1 cellular context compared by ENCODE assay signal in the genomic region with DNA sequence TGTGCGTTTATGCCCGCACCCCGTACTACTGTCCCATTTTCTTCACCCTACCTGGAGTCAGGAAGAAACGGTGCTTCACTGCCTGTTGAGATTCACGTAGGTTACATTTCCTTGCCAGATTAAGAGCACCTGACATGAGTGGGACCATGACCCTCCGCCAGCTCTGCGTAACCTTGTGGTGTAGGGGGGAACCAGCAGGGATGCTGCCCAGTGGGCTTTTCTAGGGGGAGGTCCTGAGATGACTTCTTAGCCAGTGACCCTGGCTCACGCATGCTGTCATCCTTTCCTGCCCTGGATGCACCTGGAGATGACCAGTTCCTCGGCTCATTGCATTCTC.
A peak's percentile ranks its signal among the peaks of the same experiment; 100 is the strongest.
TF ChIP-seq lines count a peak whose summit lies in the region.

No MANE protein-coding gene starts in this region.

TF ChIP-seq in K562, 482 proteins besides CTCF, POLR2A, EP300 and RAD21 (continued from another document):
- TF ChIP-seq GATAD2B (IDR thresholded peaks at IDR 0.05; ENCODE audit: borderline replicate concordance) (no peak), HLTF (IDR thresholded peaks at IDR 0.05) (no peak), SIX5 (IDR thresholded peaks at IDR 0.05; ENCODE audit: borderline replicate concordance in 1 of 2, insufficient read depth in 1 of 2, low read depth in 1 of 2, low read length in 2 of 2) (0 out of 4 replicates have a peak, but pooled peaks of 1 of the 2 experiments have one; percentile 3), DIDO1 (tag; IDR thresholded peaks at IDR 0.05; ENCODE audit: low read depth) (0 out of 2 replicates have a peak, but pooled peaks have one; percentile 25), SRSF1 (IDR thresholded peaks at IDR 0.05; ENCODE audit: low read depth, low read length) (no peak), PTTG1 (tag; IDR thresholded peaks at IDR 0.05; ENCODE audit: low read depth) (no peak), POLR2G (IDR thresholded peaks at IDR 0.05; ENCODE audit: low read depth, low read length) (no peak), MAZ (CRISPR knock-in tag; conservative IDR thresholded peaks at IDR 0.05 in 1 of 2, IDR thresholded peaks at IDR 0.05 in 1 of 2) (0 out of 4 replicates have a peak, but pooled peaks of 1 of the 2 experiments have one; percentile 11), ZNF3 (CRISPR knock-in tag; IDR thresholded peaks at IDR 0.05) (no peak), SMAD1 (IDR thresholded peaks at IDR 0.05; ENCODE audit: low read depth, low read length, partially characterized antibody) (peak; percentile 14)
- TF ChIP-seq, protein P1, sequence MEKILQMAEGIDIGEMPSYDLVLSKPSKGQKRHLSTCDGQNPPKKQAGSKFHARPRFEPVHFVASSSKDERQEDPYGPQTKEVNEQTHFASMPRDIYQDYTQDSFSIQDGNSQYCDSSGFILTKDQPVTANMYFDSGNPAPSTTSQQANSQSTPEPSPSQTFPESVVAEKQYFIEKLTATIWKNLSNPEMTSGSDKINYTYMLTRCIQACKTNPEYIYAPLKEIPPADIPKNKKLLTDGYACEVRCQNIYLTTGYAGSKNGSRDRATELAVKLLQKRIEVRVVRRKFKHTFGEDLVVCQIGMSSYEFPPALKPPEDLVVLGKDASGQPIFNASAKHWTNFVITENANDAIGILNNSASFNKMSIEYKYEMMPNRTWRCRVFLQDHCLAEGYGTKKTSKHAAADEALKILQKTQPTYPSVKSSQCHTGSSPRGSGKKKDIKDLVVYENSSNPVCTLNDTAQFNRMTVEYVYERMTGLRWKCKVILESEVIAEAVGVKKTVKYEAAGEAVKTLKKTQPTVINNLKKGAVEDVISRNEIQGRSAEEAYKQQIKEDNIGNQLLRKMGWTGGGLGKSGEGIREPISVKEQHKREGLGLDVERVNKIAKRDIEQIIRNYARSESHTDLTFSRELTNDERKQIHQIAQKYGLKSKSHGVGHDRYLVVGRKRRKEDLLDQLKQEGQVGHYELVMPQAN (IDR thresholded peaks at IDR 0.05; ENCODE audit: borderline replicate concordance), result no peak
- TF ChIP-seq, protein P2, sequence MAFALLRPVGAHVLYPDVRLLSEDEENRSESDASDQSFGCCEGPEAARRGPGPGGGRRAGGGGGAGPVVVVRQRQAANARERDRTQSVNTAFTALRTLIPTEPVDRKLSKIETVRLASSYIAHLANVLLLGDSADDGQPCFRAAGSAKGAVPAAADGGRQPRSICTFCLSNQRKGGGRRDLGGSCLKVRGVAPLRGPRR (CRISPR knock-in tag; IDR thresholded peaks at IDR 0.05), result peak; percentile 69; the same call in 1 of the 2 replicates
